ENCODE assay signal across 1 cellular context in genomic region chr9:128360826-128361225, GRCh38.
TF ChIP-seq lines count a peak whose summit lies in the region.

No MANE protein-coding gene starts in this region.

TF ChIP-seq in endothelial cell of umbilical vein, 7 proteins besides CTCF, POLR2A, EP300 and RAD21:
- no peak for TF ChIP-seq FOS (IDR thresholded peaks at IDR 0.05; ENCODE audit: borderline replicate concordance, insufficient read depth, low read length)
- no peak for TF ChIP-seq JUN (IDR thresholded peaks at IDR 0.05; ENCODE audit: borderline replicate concordance, insufficient read depth, insufficient read length, low read depth)
- TF ChIP-seq GATA2 (IDR thresholded peaks at IDR 0.05; ENCODE audit: insufficient read depth, insufficient read length, low read depth, low read length) = no peak
- TF ChIP-seq EZH2 (IDR thresholded peaks at IDR 0.05; ENCODE audit: borderline replicate concordance, low read depth, low read length, severe bottlenecking) = no peak
- no peak for TF ChIP-seq MYC (IDR thresholded peaks at IDR 0.05; ENCODE audit: low read depth, low read length)
- no peak for TF ChIP-seq POLR2AphosphoS5 (IDR thresholded peaks at IDR 0.05; ENCODE audit: insufficient read depth, low read depth, low read length)
- no peak for TF ChIP-seq MAX (IDR thresholded peaks at IDR 0.05; ENCODE audit: insufficient read depth, insufficient read length)
